In genomic region chr5:146965781-146966659, GRCh38 we compare ENCODE assay signal across 8 cellular contexts.
DNase-seq lines count a peak whose midpoint lies in the region; ATAC-seq, FAIRE-seq and TF ChIP-seq lines count a peak whose summit lies in the region.

No MANE protein-coding gene starts in this region.

- H3K4me3 ChIP-seq in WI38 (ENCODE audit: low read depth, low read length) (no peak overlapping the region), choroid plexus epithelial cell (ENCODE audit: low read depth, low read length) (no peak overlapping the region), HepG2 (replicated peaks in 1 of 3; ENCODE audit: insufficient read depth in 1 of 3, low read depth in 2 of 3, low read length in 3 of 3) (no peak overlapping the region)

- no peaks in the 10 kb centered on the region for H3K79me2 ChIP-seq in HepG2 (ENCODE audit: insufficient read depth, low read length)

- H3K9me3 ChIP-seq in CD4-positive, alpha-beta T cell (ENCODE audit: control insufficient read depth, low read length), result no peaks in the 10 kb centered on the region
- no peaks in the 10 kb centered on the region for H3K9me3 ChIP-seq in HepG2 (ENCODE audit: low read length)

- no peaks in the 10 kb centered on the region for H3K4me1 Mint-ChIP-seq in CD4-positive, alpha-beta T cell (ENCODE audit: low read depth)

- no peak overlapping the region for H3K4me2 ChIP-seq in HepG2 (ENCODE audit: low read depth, low read length)

- no peak for TF ChIP-seq POLR2A in HepG2 (IDR thresholded peaks at IDR 0.05; ENCODE audit: insufficient read depth in 1 of 2, low read depth in 2 of 2, low read length in 2 of 2)

- no peak overlapping the region for H3K9ac ChIP-seq in HepG2 (ENCODE audit: insufficient read depth, low read depth, low read length)

- peak in 9 of 10 experiments; percentile 1 to 43 (median 24) for DNase-seq in CD4-positive, alpha-beta T cell
- peak; percentile 16 for DNase-seq in GM19239 (ENCODE audit: insufficient read length, low spot score)
- DNase-seq in NCI-H2171 treated with DMSO at 0.1 percent for 48 hours (lab: John Stamatoyannopoulos, UW), result peak; percentile 75
- DNase-seq in choroid plexus epithelial cell (ENCODE audit: low read depth), result peak; percentile 87
- DNase-seq in HepG2 (ENCODE audit: low spot score), result peak; percentile 78
- DNase-seq in stimulated activated CD8-positive, alpha-beta memory T cell treated with anti-CD3 and anti-CD28 coated beads, Interleukin-12 subunit alpha, Interleukin-12 subunit beta, amount 100 ng/mL, for 1 hour (ENCODE audit: low read depth), result peak; percentile 18

- no peak overlapping the region for H2AFZ ChIP-seq in HepG2 (ENCODE audit: low read length)

- TF ChIP-seq CTCF in CD4-positive, alpha-beta T cell (IDR thresholded peaks at IDR 0.05), result peak; percentile 88
- TF ChIP-seq CTCF in WI38 (IDR thresholded peaks at IDR 0.05; ENCODE audit: low read depth, low read length), result peak; percentile 54
- peak; percentile 80 for TF ChIP-seq CTCF in choroid plexus epithelial cell (conservative IDR thresholded peaks at IDR 0.05; ENCODE audit: low read depth, low read length)
- peak; percentile 91 for TF ChIP-seq CTCF in HepG2 (CRISPR knock-in tag; IDR thresholded peaks at IDR 0.05)

- no peaks in the 10 kb centered on the region for H3K27me3 Mint-ChIP-seq in CD4-positive, alpha-beta T cell

- no peaks in the 10 kb centered on the region for H3K9me3 Mint-ChIP-seq in CD4-positive, alpha-beta T cell

- no peaks in the 10 kb centered on the region for H3K27me3 ChIP-seq in CD4-positive, alpha-beta T cell (ENCODE audit: control insufficient read depth, insufficient read depth, low read length)
- H3K27me3 ChIP-seq in HepG2 (ENCODE audit: control insufficient read depth in 1 of 2, insufficient read depth in 2 of 2, low read length in 2 of 2), result no peaks in the 10 kb centered on the region

- 29% methylated on average over 15 of the region's 15 CpGs for WGBS in HepG2 (ENCODE audit: low lambda C conversion rate)

- TF ChIP-seq EP300 in HepG2 (IDR thresholded peaks at IDR 0.05; ENCODE audit: low read depth in 2 of 2, low read length in 2 of 2) (no peak), HepG2 (CRISPR knock-in tag; IDR thresholded peaks at IDR 0.05; ENCODE audit: borderline replicate concordance) (no peak)

- no TSS peak for BruUV-seq in HepG2 (replicated peaks; lab: Mats Ljungman, UMichigan)

- H3K27ac Mint-ChIP-seq in CD4-positive, alpha-beta T cell, result no peak overlapping the region

- in situ Hi-C loops in HepG2 (cut with HindIII; ENCODE audit: extremely low pct_ligation_motif_present, low pct_unique_long_range_greater_than_20kb), result loop anchor here (5.0 to 10.0 kb wide), 2 partner anchors 311 to 424 kb away; no protein-coding TSS in a partner anchor

- intact Hi-C loops in CD4-positive, alpha-beta T cell (cut with DNase I, micrococcal nuclease), result loop anchor here (1.0 to 10.0 kb wide), 6 partner anchors 219 to 433 kb away; no protein-coding TSS in a partner anchor
- intact Hi-C loops in HepG2 (cut with micrococcal nuclease; ENCODE audit: unreplicated experiment), result loop anchor here (1.0 kb wide), 5 partner anchors 222 to 433 kb away; no protein-coding TSS in a partner anchor

- no peaks in the 10 kb centered on the region for H4K20me1 ChIP-seq in HepG2 (ENCODE audit: insufficient read depth, low read length)

- peak; percentile 73 for TF ChIP-seq RAD21 in HepG2 (CRISPR knock-in tag; IDR thresholded peaks at IDR 0.05)

- H3K36me3 ChIP-seq in HepG2 (replicated peaks in 1 of 2; ENCODE audit: control insufficient read depth in 1 of 2, insufficient read depth in 2 of 2, low read length in 2 of 2), result no peaks in the 10 kb centered on the region

- H3K4me3 Mint-ChIP-seq in CD4-positive, alpha-beta T cell, result no peak overlapping the region

- peak; percentile 85 for FAIRE-seq in GM19239 (lab: Jason Lieb, UNC)
- peak; percentile 91 for FAIRE-seq in HepG2 (lab: Jason Lieb, UNC)

- H3K27ac ChIP-seq in CD4-positive, alpha-beta T cell (ENCODE audit: low read depth, low read length), result no peak overlapping the region
- no peak overlapping the region for H3K27ac ChIP-seq in HepG2 (ENCODE audit: extremely low read length, insufficient read depth, low read length)

- POLR2A ChIA-PET in CD4-positive, alpha-beta T cell (lab: Charles Lee), result interaction anchor here (0.8 kb wide), 1 partner anchor 213 kb away, joined by 3 read pairs; no protein-coding TSS in a partner anchor
- POLR2A ChIA-PET in HepG2 (lab: Yijun Ruan, JAX), result no interaction called here

- H3K36me3 Mint-ChIP-seq in CD4-positive, alpha-beta T cell (ENCODE audit: low read depth), result no peaks in the 10 kb centered on the region

- ATAC-seq in CD4-positive, alpha-beta T cell (ENCODE audit: poor library complexity), result peak; percentile 70
- ATAC-seq in HG03175 (IDR thresholded peaks at IDR 0.05; ENCODE audit: unreplicated experiment) (peak; percentile 98), HepG2 (peak; percentile 99)

- H3K4me1 ChIP-seq in HepG2 (ENCODE audit: insufficient read depth, low read length), result no peaks in the 10 kb centered on the region

- CTCF ChIA-PET in CD4-positive, alpha-beta T cell (lab: Charles Lee), result interaction anchor here (0.5 to 2.3 kb wide), 8 partner anchors 31 to 433 kb away, joined by 3 to 11 read pairs (median 3); no protein-coding TSS in a partner anchor
- CTCF ChIA-PET in HepG2 (lab: Yijun Ruan, JAX; ENCODE audit: low intra/inter-chr PET ratio, low total read pairs), result interaction anchor here (1.1 to 2.0 kb wide), 5 partner anchors 222 to 433 kb away, joined by 4 to 15 read pairs (median 5); no protein-coding TSS in a partner anchor

TF ChIP-seq in HepG2, 621 proteins besides CTCF, POLR2A, EP300 and RAD21 (continues in another document):
- TF ChIP-seq THRA (CRISPR knock-in tag; IDR thresholded peaks at IDR 0.05; ENCODE audit: borderline replicate concordance) (peak; percentile 100), CEBPZ (IDR thresholded peaks at IDR 0.05; ENCODE audit: low read length) (no peak), ZNF468 (CRISPR knock-in tag; IDR thresholded peaks at IDR 0.05) (no peak), USF2 (IDR thresholded peaks at IDR 0.05; ENCODE audit: low read depth, low read length) (peak; percentile 33; the same call in 1 of the 2 replicates), USF2 (CRISPR knock-in tag; IDR thresholded peaks at IDR 0.05; ENCODE audit: borderline replicate concordance) (no peak), FOXK1 (CRISPR knock-in tag; IDR thresholded peaks at IDR 0.05; ENCODE audit: borderline replicate concordance, low read depth) (peak; percentile 34; the same call in 1 of the 2 replicates)

Comparison
In these comparisons a context has a peak if more than half of its experiments do, and no peak if none do; other contexts are left out.
1. DNase-seq: peak in every context shown above with its lines; median percentile 87 in choroid plexus epithelial cell; 78 in HepG2; 75 in NCI-H2171 treated with DMSO at 0.1 percent for 48 hours; 24 in CD4-positive, alpha-beta T cell; 18 in stimulated activated CD8-positive, alpha-beta memory T cell treated with anti-CD3 and anti-CD28 coated beads, Interleukin-12 subunit alpha, Interleukin-12 subunit beta, amount 100 ng/mL, for 1 hour; 16 in GM19239.